In genomic region chrX:85309717-85310116, GRCh38 we compare ENCODE assay signal across 21 cellular contexts.
DNase-seq lines count a peak whose midpoint lies in the region; FAIRE-seq and TF ChIP-seq lines count a peak whose summit lies in the region.
"Had no signal": no experiment of that assay in that cellular context is flagged by ENCODE, and none has a peak within 500 bp of the region (broad histone marks: within the 10 kb centered on the region; RNA-seq: fewer than 3 reads in every experiment).

No MANE protein-coding gene starts in this region.

- H3F3A ChIP-seq in DOHH2 (ENCODE audit: control insufficient read depth, insufficient read depth) (no peaks in the 10 kb centered on the region), OCI-LY1 (ENCODE audit: insufficient read depth, low read length) (no peaks in the 10 kb centered on the region)

- H3K9ac ChIP-seq in OCI-LY1 (ENCODE audit: low read length): no peak overlapping the region

- peak; percentile 16 for TF ChIP-seq CTCF in DOHH2 (IDR thresholded peaks at IDR 0.05; ENCODE audit: low read depth, low read length, poor library complexity, severe bottlenecking)
- TF ChIP-seq CTCF in OCI-LY1 (IDR thresholded peaks at IDR 0.05; ENCODE audit: low read length): peak; percentile 7; the same call in 1 of the 2 replicates
- TF ChIP-seq CTCF in glutamatergic neuron (IDR thresholded peaks at IDR 0.05; ENCODE audit: partially characterized antibody, unreplicated experiment): peak; percentile 15

- H3K36me3 Mint-ChIP-seq in glutamatergic neuron (ENCODE audit: unreplicated experiment): no peaks in the 10 kb centered on the region
- H3K36me3 Mint-ChIP-seq: immature natural killer cell had no signal

- no peaks in the 10 kb centered on the region for H3K79me2 ChIP-seq in DOHH2 (ENCODE audit: control insufficient read depth, low read length)
- H3K79me2 ChIP-seq in OCI-LY1 (ENCODE audit: insufficient read depth, low read length): no peaks in the 10 kb centered on the region

- H3K27me3 ChIP-seq in DOHH2 (ENCODE audit: control insufficient read depth, low read length) (no peaks in the 10 kb centered on the region), H7 (ENCODE audit: control insufficient read depth, insufficient read depth, low read length) (no peaks in the 10 kb centered on the region), OCI-LY1 (ENCODE audit: insufficient read depth, low read length) (no peaks in the 10 kb centered on the region)
- H3K27me3 ChIP-seq: spleen, thyroid gland had no signal

- H3K27ac Mint-ChIP-seq in glutamatergic neuron (ENCODE audit: unreplicated experiment): no peak overlapping the region
- H3K27ac Mint-ChIP-seq: activated T-helper 1 cell treated with anti-CD3 and anti-CD28 coated beads, Interleukin-12 subunit alpha, Interleukin-12 subunit beta, Interleukin-2, Interleukin-4 antibody, amounts not matched to agents 30 ng/mL and 10 ng/mL and 1 ng/mL, durations not matched to agents 14 hours and 24 hours and 36 hours; immature natural killer cell; naive thymus-derived CD8-positive, alpha-beta T cell; stimulated activated memory B cell treated with anti-CD40 and anti-IgM and Interleukin-4, amounts not matched to agents 10 μg/mL and 1 μg/mL and 100 μg/mL, for 72 hours had no signal

- H3K9me2 ChIP-seq in DOHH2 (replicated peaks; ENCODE audit: control insufficient read depth, low read length) (no peaks in the 10 kb centered on the region), OCI-LY1 (ENCODE audit: low read depth, low read length) (no peaks in the 10 kb centered on the region)

- H3K4me2 ChIP-seq in DOHH2 (ENCODE audit: low read length) (no peak overlapping the region), OCI-LY1 (ENCODE audit: low read length) (no peak overlapping the region)

- no peak overlapping the region for H2AFZ ChIP-seq in OCI-LY1 (ENCODE audit: low read length)

- no peaks in the 10 kb centered on the region for H3K36me3 ChIP-seq in DOHH2 (ENCODE audit: control insufficient read depth, low read length)
- no peaks in the 10 kb centered on the region for H3K36me3 ChIP-seq in H7 (replicated peaks; ENCODE audit: control insufficient read depth, insufficient read depth, low read length)
- H3K36me3 ChIP-seq in OCI-LY1 (ENCODE audit: insufficient read depth, low read length): peaks cover 7% of the 10 kb centered on the region
- H3K36me3 ChIP-seq: prostate gland, spleen, thyroid gland had no signal

- H3K9me3 ChIP-seq in DOHH2 (ENCODE audit: control insufficient read depth, insufficient read depth, low read length) (no peaks in the 10 kb centered on the region), OCI-LY1 (ENCODE audit: low read length) (no peaks in the 10 kb centered on the region)
- H3K9me3 ChIP-seq: prostate gland, thyroid gland had no signal

- H4K20me1 ChIP-seq in DOHH2 (ENCODE audit: control insufficient read depth, insufficient read depth, low read depth, low read length) (no peaks in the 10 kb centered on the region), OCI-LY1 (ENCODE audit: insufficient read depth, low read length) (no peaks in the 10 kb centered on the region)

- peak; percentile 6 for DNase-seq in H7
- DNase-seq in glutamatergic neuron: no peak
- DNase-seq in activated CD4-positive, alpha-beta T cell treated with anti-CD3 and anti-CD28 coated beads, Interleukin-2, amount 50 U/mL, for 48 hours: no peak
- no peak for DNase-seq in stimulated activated CD4-positive, alpha-beta T cell treated with anti-CD3 and anti-CD28 coated beads, Interleukin-2, amount 100 ng/mL, for 24 hours
- DNase-seq in frontal cortex (ENCODE audit: low spot score in 2 of 2): no peak
- no peak for DNase-seq in NCI-H510A (lab: John Stamatoyannopoulos, UW)
- DNase-seq: COR-L47; GF-D8; head of caudate nucleus; immature natural killer cell; naive thymus-derived CD8-positive, alpha-beta T cell; NCI-H1694 treated with DMSO at 0.1 percent for 48 hours; NCI-H774; spleen; T-helper 2 cell; thyroid gland had no signal

- H3K4me1 Mint-ChIP-seq in glutamatergic neuron (ENCODE audit: low read depth, unreplicated experiment): no peaks in the 10 kb centered on the region
- H3K4me1 Mint-ChIP-seq: immature natural killer cell; naive thymus-derived CD8-positive, alpha-beta T cell had no signal

- H3K4me1 ChIP-seq in DOHH2 (ENCODE audit: control insufficient read depth, low read length) (no peaks in the 10 kb centered on the region), OCI-LY1 (ENCODE audit: insufficient read depth, low read length, severe bottlenecking) (no peaks in the 10 kb centered on the region)
- H3K4me1 ChIP-seq: prostate gland, spleen, thyroid gland had no signal

- no peaks in the 10 kb centered on the region for H3K27me3 Mint-ChIP-seq in glutamatergic neuron (ENCODE audit: unreplicated experiment)
- H3K27me3 Mint-ChIP-seq: naive thymus-derived CD8-positive, alpha-beta T cell; stimulated activated memory B cell treated with anti-CD40 and anti-IgM and Interleukin-4, amounts not matched to agents 10 μg/mL and 1 μg/mL and 100 μg/mL, for 72 hours had no signal

- FAIRE-seq in frontal cortex (lab: Jason Lieb, UNC): no peak

- no peak overlapping the region for H3K4me3 ChIP-seq in DOHH2 (ENCODE audit: low read length)
- no peak overlapping the region for H3K4me3 ChIP-seq in H7 (ENCODE audit: insufficient read depth, low read depth, low read length)
- no peak overlapping the region for H3K4me3 ChIP-seq in OCI-LY1 (ENCODE audit: low read depth, low read length, poor library complexity, severe bottlenecking)
- H3K4me3 ChIP-seq: prostate gland, spleen, thyroid gland had no signal

- no peak overlapping the region for H3K27ac ChIP-seq in DOHH2 (ENCODE audit: low read depth, low read length)
- H3K27ac ChIP-seq in OCI-LY1 (ENCODE audit: low read depth, low read length, poor library complexity, severe bottlenecking): no peak overlapping the region
- H3K27ac ChIP-seq: prostate gland, spleen, thyroid gland had no signal

- no peaks in the 10 kb centered on the region for H3K9me3 Mint-ChIP-seq in glutamatergic neuron (ENCODE audit: unreplicated experiment)
- H3K9me3 Mint-ChIP-seq: activated T-helper 1 cell treated with anti-CD3 and anti-CD28 coated beads, Interleukin-12 subunit alpha, Interleukin-12 subunit beta, Interleukin-2, Interleukin-4 antibody, amounts not matched to agents 30 ng/mL and 10 ng/mL and 1 ng/mL, durations not matched to agents 14 hours and 24 hours and 36 hours had no signal

- H3K4me3 Mint-ChIP-seq in glutamatergic neuron (ENCODE audit: unreplicated experiment): no peak overlapping the region
- H3K4me3 Mint-ChIP-seq: activated T-helper 1 cell treated with anti-CD3 and anti-CD28 coated beads, Interleukin-12 subunit alpha, Interleukin-12 subunit beta, Interleukin-2, Interleukin-4 antibody, amounts not matched to agents 30 ng/mL and 10 ng/mL and 1 ng/mL, durations not matched to agents 14 hours and 24 hours and 36 hours; immature natural killer cell; naive thymus-derived CD8-positive, alpha-beta T cell; stimulated activated memory B cell treated with anti-CD40 and anti-IgM and Interleukin-4, amounts not matched to agents 10 μg/mL and 1 μg/mL and 100 μg/mL, for 72 hours had no signal
